In the genomic region with DNA sequence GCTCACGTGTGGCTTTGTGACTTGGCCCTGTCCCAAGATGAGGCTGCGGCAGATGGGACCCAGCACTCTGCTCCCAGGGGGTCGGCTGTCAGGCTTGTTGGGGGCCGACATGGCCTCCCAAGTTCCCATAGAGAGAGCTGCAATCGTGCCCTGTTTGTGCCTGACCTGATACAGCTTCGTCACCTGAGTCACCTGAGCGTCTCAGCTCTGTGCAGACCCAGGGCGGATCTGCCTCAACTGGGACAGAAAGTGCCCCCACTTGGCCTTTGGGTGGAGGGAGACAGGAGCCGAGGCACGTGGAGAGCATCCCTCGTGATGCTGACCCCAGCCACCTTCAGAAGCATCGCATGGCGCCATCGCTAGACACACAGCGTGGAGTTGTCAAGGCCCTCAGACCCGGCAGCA, we compare ENCODE assay signal across 20 cellular contexts. TPM values are rescaled to one million over a fixed set of nuclear protein-coding genes. Genes with fewer than 3 reads are reported as not detected.
DNase-seq lines count a peak whose midpoint lies in the region; ATAC-seq and TF ChIP-seq lines count a peak whose summit lies in the region.
"Had no signal": no experiment of that assay in that cellular context is flagged by ENCODE, and none has a peak within 500 bp of the region (broad histone marks: within the 10 kb centered on the region; RNA-seq: fewer than 3 reads in every experiment).

No MANE protein-coding gene starts in this region.

- H3K36me3 ChIP-seq in BLaER1 treated with 17β-estradiol and CSF1 and Interleukin-3, amounts not matched to agents 10 nM and 100 nM, result peaks cover 0 to 4% (median 0%) of the 10 kb centered on the region in 11 experiments; a peak in 4 of 22 replicates
- peaks cover 0 to 11% (median 5%) of the 10 kb centered on the region in 4 donors for H3K36me3 ChIP-seq in upper lobe of left lung

- no peak for TF ChIP-seq POLR2A in upper lobe of left lung (IDR thresholded peaks at IDR 0.05)

- H3K4me2 ChIP-seq in BLaER1 treated with 17β-estradiol and CSF1 and Interleukin-3, amounts not matched to agents 10 nM and 100 nM, result peak overlapping the region in 8 of 11 experiments; percentile 23 to 94 (median 82); a peak in 16 of 22 replicates
- H3K4me2 ChIP-seq: SK-N-SH had no signal

- no peak overlapping the region for H3K9ac ChIP-seq in BLaER1 treated with 17β-estradiol and CSF1 and Interleukin-3, amounts not matched to agents 10 nM and 100 nM
- H3K9ac ChIP-seq: GM23248, SK-N-SH had no signal

- H3K27ac ChIP-seq in BLaER1 treated with 17β-estradiol and CSF1 and Interleukin-3, amounts not matched to agents 10 nM and 100 nM, result no peak overlapping the region
- H3K27ac ChIP-seq in coronary artery, result no peak overlapping the region
- H3K27ac ChIP-seq in upper lobe of left lung, result no peak overlapping the region
- H3K27ac ChIP-seq: GM23248, RWPE1 had no signal

- DNase-seq in NCI-H1694 (lab: John Stamatoyannopoulos, UW), result peak; percentile 50
- peak; percentile 26 for DNase-seq in coronary artery (ENCODE audit: low spot score)
- peak; percentile 15 to 24 for DNase-seq in upper lobe of left lung
- no peak for DNase-seq in mucosa of gallbladder (ENCODE audit: low spot score)
- DNase-seq in NCI-H226, result no peak
- DNase-seq in MV-4-11 (lab: John Stamatoyannopoulos, UW), result no peak
- DNase-seq: DND-41, GM23248, HCEC 1CT, KG1, NCI-H1092 treated with DMSO at 0.1 percent for 48 hours, NCI-H1436 treated with DMSO at 0.1 percent for 48 hours, NCI-H2029 treated with DMSO at 0.1 percent for 48 hours, NCI-H446 treated with DMSO at 0.1 percent for 48 hours, NCI-H526 treated with DMSO at 0.1 percent for 48 hours, SIG-M5, SK-N-SH had no signal

- WGBS in upper lobe of left lung, 2 donors, result 80 to 87% methylated on average over 4 to 14 of the region's 16 CpGs

- ATAC-seq in upper lobe of left lung (ENCODE audit: low FRiP score in 2 of 2), result no peak
- ATAC-seq: GM12878 had no signal

- no peaks in the 10 kb centered on the region for H3K9me3 ChIP-seq in BLaER1 treated with 17β-estradiol and CSF1 and Interleukin-3, amounts not matched to agents 10 nM and 100 nM (replicated peaks in 1 of 11)
- H3K9me3 ChIP-seq in upper lobe of left lung, result no peaks in the 10 kb centered on the region
- H3K9me3 ChIP-seq: SK-N-SH had no signal

- no peak for TF ChIP-seq EP300 in upper lobe of left lung (IDR thresholded peaks at IDR 0.05)

- peaks cover 33 to 75% (median 69%) of the 10 kb centered on the region in 10 experiments for H3K4me1 ChIP-seq in BLaER1 treated with 17β-estradiol and CSF1 and Interleukin-3, amounts not matched to agents 10 nM and 100 nM
- peaks cover 0 to 13% (median 2%) of the 10 kb centered on the region in 4 donors for H3K4me1 ChIP-seq in upper lobe of left lung

- peaks cover 0 to 39% (median 0%) of the 10 kb centered on the region in 11 experiments; a peak in 6 of 22 replicates for H3K27me3 ChIP-seq in BLaER1 treated with 17β-estradiol and CSF1 and Interleukin-3, amounts not matched to agents 10 nM and 100 nM
- no peaks in the 10 kb centered on the region for H3K27me3 ChIP-seq in upper lobe of left lung

- H4K20me1 ChIP-seq in BLaER1 treated with 17β-estradiol and CSF1 and Interleukin-3, amounts not matched to agents 10 nM and 100 nM, result peaks cover 0 to 31% (median 21%) of the 10 kb centered on the region in 11 experiments; a peak in 14 of 22 replicates

- no peak overlapping the region for H3K4me3 ChIP-seq in BLaER1 treated with 17β-estradiol and CSF1 and Interleukin-3, amounts not matched to agents 10 nM and 100 nM
- H3K4me3 ChIP-seq in coronary artery (no peak overlapping the region), upper lobe of left lung (no peak overlapping the region)
- H3K4me3 ChIP-seq: GM12878, GM23248 had no signal

- TF ChIP-seq CTCF in coronary artery (IDR thresholded peaks at IDR 0.05) (no peak), upper lobe of left lung (IDR thresholded peaks at IDR 0.05) (no peak)

RNA-seq across cellular contexts. Expression of a gene that starts 21.7 kb away (rescaled TPM):
- total RNA-seq in upper lobe of left lung (1 to 10 TPM in 1 of 6 donors, under 1 TPM in 5; 0.10 to 2.1 (median 0.39) TPM), mucosa of gallbladder (0.14 TPM)
- total RNA-seq: GM12878 had no signal

RNA-seq across cellular contexts. Expression of a gene that starts 43.4 kb away (rescaled TPM):
- 10 to 100 TPM in 5 of 6 donors, 1 to 10 TPM in 1; 7.9 to 42.8 (median 13.0) TPM for total RNA-seq in upper lobe of left lung
- total RNA-seq in mucosa of gallbladder, result 2.4 TPM

Comparison
In these comparisons a context has a peak if more than half of its experiments do, and no peak if none do; other contexts are left out.
1. DNase-seq: peak in NCI-H1694 (single experiment), coronary artery (single experiment) and upper lobe of left lung (2 of 2); none in mucosa of gallbladder (single experiment), NCI-H226 (single experiment) and MV-4-11 (single experiment).